In the genomic region with DNA sequence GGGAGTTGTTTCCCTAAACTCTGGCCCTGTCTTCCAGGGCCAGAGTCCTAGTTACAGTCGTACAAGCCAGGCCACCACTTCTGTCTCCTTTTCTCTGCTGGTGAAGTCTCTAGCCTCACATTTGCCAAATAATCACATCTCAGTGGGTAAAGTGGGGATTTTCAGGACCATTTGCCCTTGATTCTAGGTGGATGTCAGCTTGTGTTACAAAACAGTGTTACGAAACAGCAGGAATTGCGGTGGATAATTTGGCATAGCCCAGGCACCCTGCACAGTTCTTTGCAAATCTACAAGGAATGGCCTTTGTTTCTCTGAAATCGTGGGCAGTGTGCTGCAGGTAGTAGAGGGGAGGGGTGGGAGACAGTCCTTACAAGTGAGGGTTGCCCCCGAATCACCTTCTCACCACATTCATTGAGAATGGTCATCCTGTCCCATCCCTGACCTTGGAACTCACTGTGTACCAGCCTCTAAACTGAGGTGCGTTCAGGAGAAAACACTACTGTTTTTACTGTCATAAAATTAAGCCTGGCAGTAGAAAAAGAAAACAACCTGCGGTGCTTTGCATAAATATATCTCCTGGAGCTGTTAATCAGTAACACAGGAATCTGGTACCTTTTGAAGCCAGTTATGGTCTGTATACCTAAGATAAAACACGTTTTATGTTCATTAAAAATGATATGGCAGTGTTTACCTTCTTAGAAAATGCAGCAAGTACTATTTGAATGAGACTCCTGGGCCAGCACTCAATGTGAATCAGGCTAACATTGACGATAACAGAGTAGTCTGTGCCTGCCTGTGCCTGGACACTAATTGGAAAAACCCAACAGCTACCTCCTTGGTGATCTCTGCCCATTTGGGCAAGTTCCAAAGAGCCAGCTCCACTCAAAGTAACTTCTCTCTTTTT, we compare ENCODE assay signal across 10 cellular contexts. TPM values are rescaled to one million over a fixed set of nuclear protein-coding genes. Genes with fewer than 3 reads are reported as not detected.
DNase-seq lines count a peak whose midpoint lies in the region; ATAC-seq and TF ChIP-seq lines count a peak whose summit lies in the region.
"Had no signal": no experiment of that assay in that cellular context is flagged by ENCODE, and none has a peak within 500 bp of the region (broad histone marks: within the 10 kb centered on the region; RNA-seq: fewer than 3 reads in every experiment).

No MANE protein-coding gene starts in this region.

- H3K36me3 ChIP-seq in mucosa of descending colon (ENCODE audit: low read depth) = no peaks in the 10 kb centered on the region
- no peaks in the 10 kb centered on the region for H3K36me3 ChIP-seq in HAP-1 (replicated peaks)

- no peaks in the 10 kb centered on the region for H3K27me3 ChIP-seq in HAP-1 (ENCODE audit: low read depth)

- H3K4me3 Mint-ChIP-seq in brain = no peak overlapping the region
- H3K4me3 Mint-ChIP-seq: activated CD8-positive, alpha-beta memory T cell treated with anti-CD3 and anti-CD28 coated beads, Interleukin-2, amount 10 ng/mL, durations not matched to agents 7 days and 5 days; neural crest cell had no signal

- H3K9me3 ChIP-seq in mucosa of descending colon (no peaks in the 10 kb centered on the region), HAP-1 (no peaks in the 10 kb centered on the region)

- H3K4me1 Mint-ChIP-seq in brain = peaks cover 34% of the 10 kb centered on the region

- DNase-seq in G401 (ENCODE audit: low spot score) = peak; percentile 78
- DNase-seq in mucosa of descending colon = peak in 1 of 3 donors; percentile 75
- DNase-seq in NCI-H345 (lab: John Stamatoyannopoulos, UW) = no peak
- no peak for DNase-seq in HAP-1 (ENCODE audit: low spot score in 2 of 2)
- DNase-seq: activated CD8-positive, alpha-beta memory T cell treated with anti-CD3 and anti-CD28 coated beads, Interleukin-2, amount 10 ng/mL, durations not matched to agents 7 days and 5 days had no signal

- H3K4me1 ChIP-seq in mucosa of descending colon (ENCODE audit: low read depth) (peaks cover 52% of the 10 kb centered on the region), HAP-1 (peaks cover 16% of the 10 kb centered on the region)

- intact Hi-C loops in mucosa of descending colon (cut with DNase I, micrococcal nuclease) = no loop called here

- H3K4me3 ChIP-seq in mucosa of descending colon = no peak overlapping the region
- H3K4me3 ChIP-seq in HAP-1 = no peak overlapping the region

- H3K9me3 Mint-ChIP-seq in brain = no peaks in the 10 kb centered on the region
- H3K9me3 Mint-ChIP-seq: neural crest cell had no signal

- peak overlapping the region in 3 of 5 experiments; percentile 25 to 80 (median 57) for H3K27ac Mint-ChIP-seq in brain
- H3K27ac Mint-ChIP-seq: activated CD8-positive, alpha-beta memory T cell treated with anti-CD3 and anti-CD28 coated beads, Interleukin-2, amount 10 ng/mL, durations not matched to agents 7 days and 5 days had no signal

- peak; percentile 16 for ATAC-seq in HG02852 (IDR thresholded peaks at IDR 0.05; ENCODE audit: unreplicated experiment)
- peak; percentile 69 for ATAC-seq in mucosa of descending colon
- no peak for ATAC-seq in HG02981 (IDR thresholded peaks at IDR 0.05; ENCODE audit: unreplicated experiment)
- ATAC-seq in GM21529 (IDR thresholded peaks at IDR 0.05; ENCODE audit: unreplicated experiment) = no peak

- in situ Hi-C loops in G401 (cut with HindIII; ENCODE audit: low sequenced_read_pairs) = no loop called here
- in situ Hi-C loops in HAP-1 (cut with MboI; ENCODE audit: low sequenced_read_pairs) = no loop called here

- TF ChIP-seq CTCF in brain (conservative IDR thresholded peaks at IDR 0.05) = no peak
- no peak for TF ChIP-seq CTCF in mucosa of descending colon (IDR thresholded peaks at IDR 0.05)

- no peaks in the 10 kb centered on the region for H3K27me3 Mint-ChIP-seq in brain
- H3K27me3 Mint-ChIP-seq: activated CD8-positive, alpha-beta memory T cell treated with anti-CD3 and anti-CD28 coated beads, Interleukin-2, amount 10 ng/mL, durations not matched to agents 7 days and 5 days had no signal

- H3K36me3 Mint-ChIP-seq in brain = no peaks in the 10 kb centered on the region

RNA-seq across cellular contexts. Expression of gene CYSTM1, which starts 44.3 kb away (rescaled TPM):
- total RNA-seq in G401 (2014; rRNA removed; shearing (Covaris generic)) = 46.1 and 53.8 TPM in 2 replicates
- 119 TPM for polyA plus RNA-seq in brain (ENCODE audit: insufficient read depth, low read depth, low replicate concordance)
- 100 to 1,000 TPM in 2 of 3 donors, 10 to 100 TPM in 1; 76.3 to 175 (median 136) TPM for total RNA-seq in mucosa of descending colon

Comparison
In these comparisons a context has a peak if more than half of its experiments do, and no peak if none do; other contexts are left out.
1. ATAC-seq: peak in HG02852 (single experiment) and mucosa of descending colon (single experiment); none in HG02981 (single experiment) and GM21529 (single experiment).